17 cellular contexts compared by ENCODE assay signal in the genomic region with DNA sequence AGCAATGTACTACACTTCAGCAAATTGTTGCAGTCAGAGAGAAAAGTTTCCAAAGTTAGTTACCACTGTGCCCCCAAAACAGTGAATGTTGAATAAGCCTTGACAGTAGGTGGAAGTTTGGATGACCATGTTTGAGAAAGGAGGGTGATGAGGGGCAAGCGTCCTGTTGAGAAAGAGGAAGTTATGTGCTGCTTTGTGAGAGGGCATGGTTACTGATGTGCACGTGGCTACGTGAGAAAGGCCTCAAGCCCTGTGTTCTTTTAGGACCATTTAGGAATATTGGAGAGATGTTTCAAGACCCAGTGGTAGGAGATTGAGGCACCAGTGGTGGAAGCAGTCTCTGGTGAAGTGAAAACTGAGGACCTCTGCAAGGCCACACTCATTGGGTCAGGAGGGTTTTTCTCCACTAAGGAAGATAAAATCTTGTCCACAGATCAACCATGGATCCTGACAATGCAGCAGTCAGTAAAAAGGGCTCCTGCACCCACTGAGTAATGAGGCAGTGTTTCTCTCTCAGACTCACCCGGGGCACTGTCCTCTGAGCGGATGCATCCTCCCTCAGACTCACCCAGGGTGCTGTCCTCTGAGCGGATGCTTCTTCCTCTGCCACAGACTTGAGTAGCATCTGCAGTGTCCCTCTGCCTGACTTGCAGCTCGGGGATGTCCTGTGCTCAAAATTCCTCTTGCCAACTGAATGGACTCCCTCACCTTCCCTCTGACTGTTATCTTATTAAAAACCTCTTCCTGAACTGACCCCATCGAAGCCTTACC. TPM values are rescaled to one million over a fixed set of nuclear protein-coding genes. Genes with fewer than 3 reads are reported as not detected.
DNase-seq lines count a peak whose midpoint lies in the region; ATAC-seq and TF ChIP-seq lines count a peak whose summit lies in the region.
"Had no signal": no experiment of that assay in that cellular context is flagged by ENCODE, and none has a peak within 500 bp of the region (broad histone marks: within the 10 kb centered on the region; RNA-seq: fewer than 3 reads in every experiment).

No MANE protein-coding gene starts in this region.

- H4K20me1 ChIP-seq in neural progenitor cell (ENCODE audit: low read depth) (no peaks in the 10 kb centered on the region), mammary epithelial cell (ENCODE audit: insufficient read depth, low read length) (no peaks in the 10 kb centered on the region)

- no peaks in the 10 kb centered on the region for H3F3A ChIP-seq in neural progenitor cell (ENCODE audit: low read depth)

- H3K9me3 ChIP-seq in neural progenitor cell (ENCODE audit: low read depth) (no peaks in the 10 kb centered on the region), mammary epithelial cell (replicated peaks; ENCODE audit: insufficient read depth, low read length) (no peaks in the 10 kb centered on the region), ascending aorta (no peaks in the 10 kb centered on the region)

- H3K27me3 ChIP-seq in neural progenitor cell, result no peaks in the 10 kb centered on the region
- H3K27me3 ChIP-seq in mammary epithelial cell (ENCODE audit: insufficient read depth, low read length), result no peaks in the 10 kb centered on the region
- no peaks in the 10 kb centered on the region for H3K27me3 ChIP-seq in ascending aorta

- ATAC-seq in GM18858 (IDR thresholded peaks at IDR 0.05; ENCODE audit: unreplicated experiment) (peak; percentile 29), HG03378 (IDR thresholded peaks at IDR 0.05; ENCODE audit: unreplicated experiment) (peak; percentile 33), GM18873 (IDR thresholded peaks at IDR 0.05; ENCODE audit: low FRiP score, unreplicated experiment) (no peak)

- H3K36me3 ChIP-seq in neural progenitor cell (no peaks in the 10 kb centered on the region), mammary epithelial cell (ENCODE audit: insufficient read depth, low read length) (no peaks in the 10 kb centered on the region), ascending aorta (no peaks in the 10 kb centered on the region)

- TF ChIP-seq CTCF in neural progenitor cell (IDR thresholded peaks at IDR 0.05) (no peak), mammary epithelial cell (conservative IDR thresholded peaks at IDR 0.05 in 1 of 2, IDR thresholded peaks at IDR 0.05 in 1 of 2; ENCODE audit: extremely low read depth in 1 of 2, insufficient read depth in 1 of 2, low read depth in 1 of 2, low read length in 2 of 2) (no peak), ascending aorta (IDR thresholded peaks at IDR 0.05) (no peak)

- in situ Hi-C loops in mammary epithelial cell (cut with MboI; ENCODE audit: low sequenced_read_pairs in 2 of 2), result no loop called here

- H3K4me3 ChIP-seq in neural progenitor cell (no peak overlapping the region), mammary epithelial cell (replicated peaks in 1 of 3; ENCODE audit: insufficient read depth in 1 of 3, low read depth in 2 of 3, low read length in 3 of 3) (no peak overlapping the region), ascending aorta (no peak overlapping the region)
- H3K4me3 ChIP-seq: coronary artery, GM23248 had no signal

- H3K4me2 ChIP-seq in neural progenitor cell, result no peak overlapping the region
- H3K4me2 ChIP-seq in mammary epithelial cell (ENCODE audit: insufficient read depth, low read depth, low read length), result no peak overlapping the region

- no peaks in the 10 kb centered on the region for H3K27me3 Mint-ChIP-seq in neural progenitor cell (ENCODE audit: insufficient read depth, low read depth)

- DNase-seq in SKM-1 treated with dmso at 0.1 percent for 144 hours (lab: John Stamatoyannopoulos, UW; ENCODE audit: unreplicated experiment), result peak; percentile 38
- DNase-seq in neural progenitor cell (ENCODE audit: low spot score), result no peak
- no peak for DNase-seq in mammary epithelial cell
- DNase-seq in ascending aorta (ENCODE audit: low spot score in 2 of 2), result no peak
- no peak for DNase-seq in HK-2 (ENCODE audit: unreplicated experiment)
- DNase-seq: activated CD4-positive, alpha-beta T cell treated with anti-CD3 and anti-CD28 coated beads, Interleukin-2, amount 50 U/mL, for 4 hours; DMS79; GM23248; NCI-H187; NCI-H510A treated with DMSO at 0.1 percent for 48 hours; stimulated activated CD4-positive, alpha-beta T cell treated with anti-CD3 and anti-CD28 coated beads, Interleukin-12 subunit alpha, Interleukin-12 subunit beta, amount 100 ng/mL, for 4 hours had no signal

- H3K27ac Mint-ChIP-seq in neural progenitor cell, result no peak overlapping the region
- H3K27ac Mint-ChIP-seq: activated T-helper 2 cell treated with anti-CD3 and anti-CD28 coated beads, Interferon-gamma antibody, Interleukin-2, Interleukin-4, amounts not matched to agents 10 μg/mL and 5 μg/mL and 100 μg/mL, durations not matched to agents 14 hours and 24 hours and 36 hours had no signal

- H3K4me3 Mint-ChIP-seq in neural progenitor cell, result no peak overlapping the region

- dilution Hi-C loops in mammary epithelial cell (cut with HindIII; ENCODE audit: low sequenced_read_pairs), result no loop called here

- H3K27ac ChIP-seq in neural progenitor cell (no peak overlapping the region), mammary epithelial cell (ENCODE audit: insufficient read depth, low read depth, low read length) (no peak overlapping the region), ascending aorta (no peak overlapping the region)
- H3K27ac ChIP-seq: coronary artery, GM23248, parathyroid adenoma had no signal

- no peaks in the 10 kb centered on the region for H3K36me3 Mint-ChIP-seq in neural progenitor cell

- no TSS peak for BruUV-seq in mammary epithelial cell (replicated peaks; lab: Mats Ljungman, UMichigan)

- no peak overlapping the region for H3K9ac ChIP-seq in neural progenitor cell
- H3K9ac ChIP-seq in mammary epithelial cell (ENCODE audit: insufficient read depth, low read length), result no peak overlapping the region
- H3K9ac ChIP-seq: GM23248, parathyroid adenoma had no signal

- peak overlapping the region; percentile 42 for H2AFZ ChIP-seq in neural progenitor cell (replicated peaks)
- no peak overlapping the region for H2AFZ ChIP-seq in mammary epithelial cell (ENCODE audit: low read depth, low read length)
- H2AFZ ChIP-seq: GM23248, parathyroid adenoma had no signal

- intact Hi-C loops in mammary epithelial cell (cut with micrococcal nuclease), result no loop called here
- intact Hi-C loops in ascending aorta (cut with DNase I), result no loop called here

- WGBS in mammary epithelial cell (ENCODE audit: low coverage, missing lambda C conversion rate), result 95% methylated on average over 8 of the region's 8 CpGs

- no peaks in the 10 kb centered on the region for H3K4me1 Mint-ChIP-seq in neural progenitor cell

- no peaks in the 10 kb centered on the region for H3K4me1 ChIP-seq in neural progenitor cell
- H3K4me1 ChIP-seq in mammary epithelial cell (ENCODE audit: insufficient read depth, low read length), result peaks cover 16% of the 10 kb centered on the region
- H3K4me1 ChIP-seq in ascending aorta, result no peaks in the 10 kb centered on the region

- no peaks in the 10 kb centered on the region for H3K9me3 Mint-ChIP-seq in neural progenitor cell
- H3K9me3 Mint-ChIP-seq: activated T-helper 2 cell treated with anti-CD3 and anti-CD28 coated beads, Interferon-gamma antibody, Interleukin-2, Interleukin-4, amounts not matched to agents 10 μg/mL and 5 μg/mL and 100 μg/mL, durations not matched to agents 14 hours and 24 hours and 36 hours had no signal

- CTCF ChIA-PET in mammary epithelial cell (lab: Charles Lee; ENCODE audit: low non-redundant PET), result no interaction called here

- H3K79me2 ChIP-seq in neural progenitor cell (ENCODE audit: low read depth) (no peaks in the 10 kb centered on the region), mammary epithelial cell (ENCODE audit: insufficient read depth, low read length) (no peaks in the 10 kb centered on the region)
- H3K79me2 ChIP-seq: parathyroid adenoma had no signal

RNA-seq across cellular contexts. Expression of gene ACTR3, which starts 34.7 kb away (rescaled TPM):
- 120 and 175 TPM in 2 replicates for total RNA-seq in neural progenitor cell (ENCODE audit: low replicate concordance)
- total RNA-seq in mammary epithelial cell, result 100 to 1,000 TPM; 261 to 358 TPM
- polyA plus RNA-seq in mammary epithelial cell, result 170 TPM
- polyA minus RNA-seq in mammary epithelial cell, result 128 TPM
- 45.4 TPM for total RNA-seq in ascending aorta
